17 cellular contexts compared by ENCODE assay signal in the genomic region with DNA sequence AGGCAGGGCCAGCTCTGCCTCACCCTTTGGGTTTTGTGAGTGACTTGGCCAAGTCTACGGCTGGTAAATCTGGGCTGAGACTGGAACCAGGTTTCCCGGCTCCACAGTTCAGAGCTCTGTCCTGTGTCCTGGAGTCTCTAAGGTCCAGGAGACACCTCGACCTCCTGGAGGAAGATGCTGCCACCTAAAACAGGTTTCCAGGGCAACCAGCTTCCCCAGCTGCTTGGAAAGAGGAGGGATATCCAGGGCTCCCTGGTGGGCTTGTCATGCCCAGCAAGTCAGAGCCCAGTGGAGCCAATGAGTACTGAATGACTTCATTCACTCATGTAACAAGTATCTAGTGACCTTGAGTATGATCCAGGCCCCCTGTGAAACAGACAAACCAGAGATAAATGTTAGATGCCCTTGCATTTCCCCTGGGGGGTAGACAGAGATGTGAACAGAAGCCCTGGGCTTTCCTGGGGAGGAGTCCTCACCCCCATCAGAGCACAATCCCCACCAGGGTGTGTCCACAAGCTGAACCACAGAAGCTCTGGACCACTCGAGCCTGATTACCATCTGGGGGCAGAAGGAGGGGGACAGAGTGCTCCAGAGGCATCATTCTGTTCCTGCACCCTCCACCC.
"Had no signal": no experiment of that assay in that cellular context is flagged by ENCODE, and none has a peak within 500 bp of the region (broad histone marks: within the 10 kb centered on the region; RNA-seq: fewer than 3 reads in every experiment).

No MANE protein-coding gene starts in this region.

- H3K4me1 ChIP-seq: foreskin keratinocyte had no signal

- H3K27ac ChIP-seq: colonic mucosa, foreskin keratinocyte, lower lobe of right lung, neural progenitor cell, ovary had no signal

- H3K9me3 ChIP-seq: colonic mucosa, lower lobe of right lung, ovary had no signal

- H3K36me3 ChIP-seq: colonic mucosa, lower lobe of right lung, neural progenitor cell, ovary had no signal

- H3K4me2 ChIP-seq: neural progenitor cell had no signal

- H2AFZ ChIP-seq: neural progenitor cell had no signal

- H3K9ac ChIP-seq: neural progenitor cell had no signal

- H3K4me3 ChIP-seq: colonic mucosa, lower lobe of right lung, neural progenitor cell, ovary had no signal

- ATAC-seq: foreskin keratinocyte; left colon; lower lobe of right lung; natural killer cell treated with Interleukin-12 subunit alpha and Interleukin-12 subunit beta and Interleukin-15 and Interleukin-18, amount 100 ng/mL, for 72 hours; right cardiac atrium had no signal

- FAIRE-seq: endothelial cell of umbilical vein, small intestine had no signal

- DNase-seq: colonic mucosa; dermis blood vessel endothelial cell; erythroblast; foreskin keratinocyte; immature natural killer cell; left colon; lower lobe of right lung; midbrain; nucleus accumbens; ovary; right cardiac atrium; small intestine; stimulated activated CD4-positive, alpha-beta T cell treated with anti-CD3 and anti-CD28 coated beads, Interleukin-12 subunit alpha, Interleukin-12 subunit beta, amount 100 ng/mL, for 4 hours; stimulated activated naive CD4-positive, alpha-beta T cell treated with Interleukin-2 at 50 U/mL for 16 hours had no signal

- H3K27me3 ChIP-seq: colonic mucosa, neural progenitor cell, ovary had no signal
